9 cellular contexts compared by ENCODE assay signal in genomic region chr11:117929568-117930207, GRCh38. TPM values are rescaled to one million over a fixed set of nuclear protein-coding genes. Genes with fewer than 3 reads are reported as not detected.
A peak's percentile ranks its signal among the peaks of the same experiment; 100 is the strongest.
DNase-seq lines count a peak whose midpoint lies in the region; ATAC-seq and TF ChIP-seq lines count a peak whose summit lies in the region.
"Had no signal": no experiment of that assay in that cellular context is flagged by ENCODE, and none has a peak within 500 bp of the region (broad histone marks: within the 10 kb centered on the region; RNA-seq: fewer than 3 reads in every experiment).

No MANE protein-coding gene starts in this region.

- TF ChIP-seq CTCF in CD8-positive, alpha-beta T cell (IDR thresholded peaks at IDR 0.05): no peak
- no peak for TF ChIP-seq CTCF in GM23338 (conservative IDR thresholded peaks at IDR 0.05; ENCODE audit: low read depth in 2 of 2)
- TF ChIP-seq CTCF in gastroesophageal sphincter (IDR thresholded peaks at IDR 0.05): no peak

- no peaks in the 10 kb centered on the region for H3K27me3 Mint-ChIP-seq in CD8-positive, alpha-beta T cell (ENCODE audit: low read depth)
- peaks cover 14% of the 10 kb centered on the region for H3K27me3 Mint-ChIP-seq in GM23338 (ENCODE audit: insufficient read depth, low read depth, poor library complexity)
- peaks cover 21% of the 10 kb centered on the region for H3K27me3 Mint-ChIP-seq in dendritic cell treated with granulocyte-macrophage colony-stimulating factor and Interleukin-4, amounts not matched to agents 40 ng/mL and 50 ng/mL, for 4 days

- no peaks in the 10 kb centered on the region for H4K20me1 ChIP-seq in GM23338 (replicated peaks; ENCODE audit: insufficient read depth)

- H3K14ac ChIP-seq in neuronal stem cell (ENCODE audit: low read length): no peak overlapping the region

- H3K9me3 ChIP-seq in CD8-positive, alpha-beta T cell (ENCODE audit: low read length): no peaks in the 10 kb centered on the region
- H3K9me3 ChIP-seq in neuronal stem cell (replicated peaks in 1 of 2; ENCODE audit: control insufficient read depth in 2 of 2, insufficient read depth in 1 of 2, low read depth in 1 of 2, low read length in 2 of 2) (no peaks in the 10 kb centered on the region), gastroesophageal sphincter (no peaks in the 10 kb centered on the region)

- no peak for ATAC-seq in CD8-positive, alpha-beta T cell
- ATAC-seq in GM23338 (peak; percentile 10; the same call in 1 of the 3 replicates), gastroesophageal sphincter (no peak)

- no peak overlapping the region for H3K4me3 ChIP-seq in CD8-positive, alpha-beta T cell (ENCODE audit: low read depth, low read length)
- H3K4me3 ChIP-seq in GM23338: no peak overlapping the region
- no peak overlapping the region for H3K4me3 ChIP-seq in neuronal stem cell (ENCODE audit: low read length in 2 of 2)
- no peak overlapping the region for H3K4me3 ChIP-seq in gastroesophageal sphincter

- no peak overlapping the region for H3K23ac ChIP-seq in neuronal stem cell (ENCODE audit: low read depth, low read length, poor library complexity)

- H3K4me1 Mint-ChIP-seq in CD8-positive, alpha-beta T cell (ENCODE audit: low read depth): peaks cover 56% of the 10 kb centered on the region
- peaks cover 42% of the 10 kb centered on the region for H3K4me1 Mint-ChIP-seq in GM23338
- H3K4me1 Mint-ChIP-seq in dendritic cell treated with granulocyte-macrophage colony-stimulating factor and Interleukin-4, amounts not matched to agents 40 ng/mL and 50 ng/mL, for 4 days (ENCODE audit: low read depth): peaks cover 64% of the 10 kb centered on the region

- H2AK5ac ChIP-seq in neuronal stem cell (ENCODE audit: low read depth, low read length): peak overlapping the region; percentile 37

- no peak for DNase-seq in CD8-positive, alpha-beta T cell
- DNase-seq in GM23338 (ENCODE audit: low spot score) (no peak), neuronal stem cell (ENCODE audit: low spot score) (no peak), NCI-H1092 (lab: John Stamatoyannopoulos, UW) (no peak), SHP77 (lab: John Stamatoyannopoulos, UW) (no peak)

- H3K18ac ChIP-seq in neuronal stem cell (ENCODE audit: low read length): peak overlapping the region; percentile 31

- H3K4ac ChIP-seq in neuronal stem cell (ENCODE audit: low read length): no peak overlapping the region

- no peak overlapping the region for H2BK15ac ChIP-seq in neuronal stem cell (ENCODE audit: low read length)

- intact Hi-C loops in CD8-positive, alpha-beta T cell (cut with DNase I, micrococcal nuclease): loop anchor here in 1 of 2 experiments (2.0 kb wide), 1 partner anchor 17 kb away; no protein-coding TSS in a partner anchor
- intact Hi-C loops in dendritic cell treated with granulocyte-macrophage colony-stimulating factor and Interleukin-4, amounts not matched to agents 40 ng/mL and 50 ng/mL, for 4 days (cut with micrococcal nuclease): no loop called here

- H2BK120ac ChIP-seq in neuronal stem cell (ENCODE audit: low read depth, low read length): no peak overlapping the region

- H3K79me2 ChIP-seq in GM23338 (replicated peaks; ENCODE audit: insufficient read depth): no peaks in the 10 kb centered on the region

- H4K8ac ChIP-seq in neuronal stem cell (ENCODE audit: low read depth, low read length): no peak overlapping the region

- CTCF ChIA-PET in CD8-positive, alpha-beta T cell (lab: Charles Lee): interaction anchor here (0.8 to 12.6 kb wide), 8 partner anchors 17 to 242 kb away, joined by 3 to 82 read pairs (median 14); no protein-coding TSS in a partner anchor

- H2BK5ac ChIP-seq in neuronal stem cell (ENCODE audit: low read length): no peak overlapping the region

- H4K91ac ChIP-seq in neuronal stem cell (ENCODE audit: low read depth, low read length, poor library complexity): no peak overlapping the region

- peak overlapping the region; percentile 68 for H3K4me3 Mint-ChIP-seq in CD8-positive, alpha-beta T cell
- no peak overlapping the region; the same call in 2 of the 3 replicates for H3K4me3 Mint-ChIP-seq in GM23338
- H3K4me3 Mint-ChIP-seq in dendritic cell treated with granulocyte-macrophage colony-stimulating factor and Interleukin-4, amounts not matched to agents 40 ng/mL and 50 ng/mL, for 4 days: no peak overlapping the region

- peak overlapping the region; percentile 6; the same call in 1 of the 2 replicates for H3K4me2 ChIP-seq in GM23338
- H3K4me2 ChIP-seq in neuronal stem cell (ENCODE audit: insufficient read depth, low read length, poor library complexity, severe bottlenecking): no peak overlapping the region

- H3K4me1 ChIP-seq in CD8-positive, alpha-beta T cell (ENCODE audit: insufficient read depth, low read length): peaks cover 52% of the 10 kb centered on the region
- H3K4me1 ChIP-seq in GM23338 (ENCODE audit: insufficient read depth) (peaks cover 19% of the 10 kb centered on the region; the same call in 1 of the 2 replicates), neuronal stem cell (ENCODE audit: control insufficient read depth in 2 of 2, insufficient read depth in 1 of 2, low read depth in 1 of 2, low read length in 2 of 2) (no peaks in the 10 kb centered on the region), gastroesophageal sphincter (no peaks in the 10 kb centered on the region)

- H2BK12ac ChIP-seq in neuronal stem cell (ENCODE audit: low read length): no peak overlapping the region

- H2AFZ ChIP-seq in GM23338 (peak overlapping the region; percentile 74), neuronal stem cell (ENCODE audit: low read length) (no peak overlapping the region)

- H3F3A ChIP-seq in GM23338 (replicated peaks; ENCODE audit: low read depth): no peaks in the 10 kb centered on the region

- H3K27ac Mint-ChIP-seq in CD8-positive, alpha-beta T cell: peak overlapping the region; percentile 91
- no peak overlapping the region for H3K27ac Mint-ChIP-seq in GM23338
- peak overlapping the region; percentile 58 for H3K27ac Mint-ChIP-seq in dendritic cell treated with granulocyte-macrophage colony-stimulating factor and Interleukin-4, amounts not matched to agents 40 ng/mL and 50 ng/mL, for 4 days

- H3K27ac ChIP-seq in CD8-positive, alpha-beta T cell (ENCODE audit: low read depth, low read length): no peak overlapping the region
- no peak overlapping the region for H3K27ac ChIP-seq in GM23338 (ENCODE audit: low read depth)
- H3K27ac ChIP-seq in neuronal stem cell (replicated peaks; ENCODE audit: low read length): no peak overlapping the region
- no peak overlapping the region for H3K27ac ChIP-seq in gastroesophageal sphincter

- H3K36me3 ChIP-seq in CD8-positive, alpha-beta T cell (ENCODE audit: insufficient read depth, low read length): no peaks in the 10 kb centered on the region
- H3K36me3 ChIP-seq in GM23338 (ENCODE audit: insufficient read depth) (no peaks in the 10 kb centered on the region), neuronal stem cell (replicated peaks in 1 of 2; ENCODE audit: control insufficient read depth in 2 of 2, insufficient read depth in 2 of 2, low read length in 2 of 2) (no peaks in the 10 kb centered on the region), gastroesophageal sphincter (no peaks in the 10 kb centered on the region)

- H3K36me3 Mint-ChIP-seq in CD8-positive, alpha-beta T cell: no peaks in the 10 kb centered on the region
- no peaks in the 10 kb centered on the region for H3K36me3 Mint-ChIP-seq in GM23338 (ENCODE audit: low read depth)
- H3K36me3 Mint-ChIP-seq in dendritic cell treated with granulocyte-macrophage colony-stimulating factor and Interleukin-4, amounts not matched to agents 40 ng/mL and 50 ng/mL, for 4 days (ENCODE audit: low read depth): no peaks in the 10 kb centered on the region

- TF ChIP-seq POLR2A in gastroesophageal sphincter (IDR thresholded peaks at IDR 0.05): no peak

- no peak overlapping the region for H3K9ac ChIP-seq in neuronal stem cell (ENCODE audit: low read depth, low read length, poor library complexity)

- no peaks in the 10 kb centered on the region for H3K9me3 Mint-ChIP-seq in CD8-positive, alpha-beta T cell
- no peaks in the 10 kb centered on the region for H3K9me3 Mint-ChIP-seq in GM23338
- no peaks in the 10 kb centered on the region for H3K9me3 Mint-ChIP-seq in dendritic cell treated with granulocyte-macrophage colony-stimulating factor and Interleukin-4, amounts not matched to agents 40 ng/mL and 50 ng/mL, for 4 days

- no peaks in the 10 kb centered on the region for H3K79me1 ChIP-seq in neuronal stem cell (ENCODE audit: low read depth, low read length)

- no peaks in the 10 kb centered on the region for H3K27me3 ChIP-seq in CD8-positive, alpha-beta T cell (ENCODE audit: insufficient read depth, low read length)
- H3K27me3 ChIP-seq in GM23338 (ENCODE audit: insufficient read depth) (no peaks in the 10 kb centered on the region), neuronal stem cell (ENCODE audit: control insufficient read depth in 3 of 3, insufficient read depth in 3 of 3, low read depth in 1 of 3, low read length in 3 of 3) (peaks cover 0 to 44% (median 0%) of the 10 kb centered on the region in 3 experiments), gastroesophageal sphincter (peaks cover 2% of the 10 kb centered on the region)

- POLR2A ChIA-PET in CD8-positive, alpha-beta T cell (lab: Charles Lee): interaction anchor here (0.5 to 2.0 kb wide), 3 partner anchors 21 to 122 kb away, joined by 3 to 8 read pairs (median 4); no protein-coding TSS in a partner anchor

- TF ChIP-seq EP300 in gastroesophageal sphincter (IDR thresholded peaks at IDR 0.05): no peak

- H3K9me2 ChIP-seq in GM23338 (ENCODE audit: insufficient read depth): 0 out of 2 replicates have a peak, but pooled peaks cover 2% of the 10 kb centered on the region

- no CpG with 5 or more reads among the region's 4 CpGs for WGBS in neuronal stem cell (ENCODE audit: extremely low coverage in 2 of 2, insufficient read length in 2 of 2, insufficient replicate concordance in 1 of 2), 2 donors
- 40 to 84% methylated on average over 2 to 3 of the region's 4 CpGs for WGBS in gastroesophageal sphincter (ENCODE audit: low coverage in 1 of 2), 2 donors

TF ChIP-seq in GM23338, 12 proteins besides CTCF, POLR2A, EP300 and RAD21 (continues in another document):
- TF ChIP-seq STAT1 (IDR thresholded peaks at IDR 0.05; ENCODE audit: unreplicated experiment): no peak

RNA-seq across cellular contexts. Expression of gene TMPRSS13, which starts 0.5 kb away (rescaled TPM):
- total RNA-seq in CD8-positive, alpha-beta T cell: 1 to 10 TPM; 1.7 TPM
- 0.08 and 0.31 TPM in 2 replicates for total RNA-seq in GM23338 (2014; rRNA removed; shearing (Covaris generic))
- 0.10 TPM in 1 of 2 replicates, not detected in the other for polyA plus RNA-seq in GM23338 (2016; fragmentation: Nextera tagmentation; extraction: Ambion mirVana)
- 0.10 TPM for polyA plus RNA-seq in neuronal stem cell (2013, experiment 1 of 2)
- polyA plus RNA-seq in neuronal stem cell (2013, experiment 2 of 2): 0.12 TPM
- total RNA-seq in gastroesophageal sphincter: under 1 TPM in 3 of 4 donors, not detected in 1; 0.13 to 0.67 (median 0.31) TPM
- total RNA-seq: renal cortical epithelial cell had no signal

RNA-seq across cellular contexts. Expression of gene FXYD6, which starts 53.2 kb away (rescaled TPM):
- not detected for total RNA-seq in CD8-positive, alpha-beta T cell
- 25.6 and 30.7 TPM in 2 replicates for total RNA-seq in GM23338 (2014; rRNA removed; shearing (Covaris generic))
- 21.8 and 26.2 TPM in 2 replicates for polyA plus RNA-seq in GM23338 (2016; fragmentation: Nextera tagmentation; extraction: Ambion mirVana)
- polyA plus RNA-seq in neuronal stem cell (2013, experiment 1 of 2): 291 TPM
- 288 TPM for polyA plus RNA-seq in neuronal stem cell (2013, experiment 2 of 2)
- total RNA-seq in gastroesophageal sphincter: 10 to 100 TPM; 28.6 to 76.7 (median 74.4) TPM
- total RNA-seq: OCI-LY7 had no signal

RNA-seq across cellular contexts. Expression of gene IL10RA, which starts 56.5 kb away (rescaled TPM):
- total RNA-seq in CD8-positive, alpha-beta T cell: 100 to 1,000 TPM; 295 to 299 TPM
- total RNA-seq in GM23338 (2014; rRNA removed; shearing (Covaris generic)): 0.10 and 0.23 TPM in 2 replicates
- not detected in 2 replicates for polyA plus RNA-seq in GM23338 (2016; fragmentation: Nextera tagmentation; extraction: Ambion mirVana)
- 0.06 TPM for polyA plus RNA-seq in neuronal stem cell (2013, experiment 1 of 2)
- 0.06 TPM for polyA plus RNA-seq in neuronal stem cell (2013, experiment 2 of 2)
- total RNA-seq in gastroesophageal sphincter: 10 to 100 TPM; 16.7 to 37.3 (median 24.3) TPM

Comparison
In these comparisons a context has a peak if more than half of its experiments do, and no peak if none do; other contexts are left out.
1. RNA of gene FXYD6, which starts 53.2 kb away (total RNA-seq): 28.6 to 76.7 TPM in gastroesophageal sphincter and 25.6 to 30.7 TPM in GM23338; not detected in CD8-positive, alpha-beta T cell; every median in the first group is over 10 times any median in the second.
2. RNA of gene IL10RA, which starts 56.5 kb away (total RNA-seq): 295 to 299 TPM in CD8-positive, alpha-beta T cell and 16.7 to 37.3 TPM in gastroesophageal sphincter; 0.10 to 0.23 TPM in GM23338; every median in the first group is over 10 times any median in the second.